ENCODE assay signal across 14 cellular contexts in genomic region chr1:89535537-89535936, GRCh38. TPM values are rescaled to one million over a fixed set of nuclear protein-coding genes. Genes with fewer than 3 reads are reported as not detected.
A peak's percentile ranks its signal among the peaks of the same experiment; 100 is the strongest.
DNase-seq lines count a peak whose midpoint lies in the region; ATAC-seq lines count a peak whose summit lies in the region.
"Had no signal": no experiment of that assay in that cellular context is flagged by ENCODE, and none has a peak within 500 bp of the region (broad histone marks: within the 10 kb centered on the region; RNA-seq: fewer than 3 reads in every experiment).

No MANE protein-coding gene starts in this region.

- no peaks in the 10 kb centered on the region for H3K27me3 Mint-ChIP-seq in activated CD4-positive, alpha-beta T cell treated with anti-CD3 and anti-CD28 coated beads for 36 hours
- no peaks in the 10 kb centered on the region for H3K27me3 Mint-ChIP-seq in activated T-cell treated with anti-CD3 and anti-CD28 coated beads, Interleukin-2, amount 50 U/mL, for 72 hours (ENCODE audit: low read depth)
- H3K27me3 Mint-ChIP-seq in activated T-cell treated with anti-CD3 and anti-CD28 coated beads, Interleukin-2, amount 50 U/mL, for 4 hours (ENCODE audit: low read depth), result no peaks in the 10 kb centered on the region
- no peaks in the 10 kb centered on the region for H3K27me3 Mint-ChIP-seq in activated T-helper 17 cell treated with anti-CD3 and anti-CD28 coated beads, Interleukin-2, amount 50 U/mL, for 72 hours

- peaks cover 7% of the 10 kb centered on the region for H3K9me3 Mint-ChIP-seq in activated CD4-positive, alpha-beta T cell treated with anti-CD3 and anti-CD28 coated beads for 36 hours (ENCODE audit: low read depth)
- peaks cover 4 to 5% of the 10 kb centered on the region in 2 donors for H3K9me3 Mint-ChIP-seq in activated T-cell treated with anti-CD3 and anti-CD28 coated beads, Interleukin-2, amount 50 U/mL, for 72 hours
- peaks cover 7% of the 10 kb centered on the region for H3K9me3 Mint-ChIP-seq in activated T-cell treated with anti-CD3 and anti-CD28 coated beads, Interleukin-2, amount 50 U/mL, for 4 hours
- H3K9me3 Mint-ChIP-seq in activated T-helper 17 cell treated with anti-CD3 and anti-CD28 coated beads, Interleukin-2, amount 50 U/mL, for 72 hours, result peaks cover 5% of the 10 kb centered on the region
- peaks cover 4% of the 10 kb centered on the region for H3K9me3 Mint-ChIP-seq in stimulated activated effector memory CD8-positive, alpha-beta T cell treated with anti-CD3 and anti-CD28 coated beads, Interleukin-12 subunit alpha, Interleukin-12 subunit beta, amount 100 ng/mL, for 72 hours
- H3K9me3 Mint-ChIP-seq: CD8-positive, alpha-beta T cell; H9 had no signal

- H3K27ac Mint-ChIP-seq in activated CD4-positive, alpha-beta T cell treated with anti-CD3 and anti-CD28 coated beads for 36 hours, result peak overlapping the region; percentile 75
- peak overlapping the region; percentile 100 for H3K27ac Mint-ChIP-seq in activated T-cell treated with anti-CD3 and anti-CD28 coated beads, Interleukin-2, amount 50 U/mL, for 72 hours
- peak overlapping the region; percentile 16 for H3K27ac Mint-ChIP-seq in activated T-helper 17 cell treated with anti-CD3 and anti-CD28 coated beads, Interleukin-2, amount 50 U/mL, for 72 hours
- H3K27ac Mint-ChIP-seq in stimulated activated effector memory CD8-positive, alpha-beta T cell treated with anti-CD3 and anti-CD28 coated beads, Interleukin-12 subunit alpha, Interleukin-12 subunit beta, amount 100 ng/mL, for 72 hours, result peak overlapping the region; percentile 90
- H3K27ac Mint-ChIP-seq: CD8-positive, alpha-beta T cell had no signal

- no peak for ATAC-seq in activated CD4-positive, alpha-beta T cell treated with anti-CD3 and anti-CD28 coated beads for 36 hours
- no peak for ATAC-seq in activated T-cell treated with anti-CD3 and anti-CD28 coated beads, Interleukin-2, amount 50 U/mL, for 72 hours (replicated peaks in 1 of 2)
- no peak for ATAC-seq in activated T-cell treated with anti-CD3 and anti-CD28 coated beads, Interleukin-2, amount 50 U/mL, for 4 hours
- ATAC-seq in activated T-helper 17 cell treated with anti-CD3 and anti-CD28 coated beads, Interleukin-2, amount 50 U/mL, for 72 hours (replicated peaks), result no peak
- ATAC-seq in stimulated activated effector memory CD8-positive, alpha-beta T cell treated with anti-CD3 and anti-CD28 coated beads, Interleukin-12 subunit alpha, Interleukin-12 subunit beta, amount 100 ng/mL, for 72 hours, result no peak
- no peak for ATAC-seq in GM21529 (IDR thresholded peaks at IDR 0.05; ENCODE audit: unreplicated experiment)
- ATAC-seq: A549; CD8-positive, alpha-beta T cell had no signal

- intact Hi-C loops in activated CD4-positive, alpha-beta T cell treated with anti-CD3 and anti-CD28 coated beads for 36 hours (cut with DNase I, micrococcal nuclease), result loop anchor here in 1 of 2 experiments (5.0 kb wide), 1 partner anchor 248 kb away; no protein-coding TSS in a partner anchor

- peaks cover 94% of the 10 kb centered on the region for H3K4me1 Mint-ChIP-seq in activated CD4-positive, alpha-beta T cell treated with anti-CD3 and anti-CD28 coated beads for 36 hours
- peaks cover 96% of the 10 kb centered on the region for H3K4me1 Mint-ChIP-seq in activated T-cell treated with anti-CD3 and anti-CD28 coated beads, Interleukin-2, amount 50 U/mL, for 72 hours (ENCODE audit: low read depth)
- H3K4me1 Mint-ChIP-seq in activated T-cell treated with anti-CD3 and anti-CD28 coated beads, Interleukin-2, amount 50 U/mL, for 4 hours (ENCODE audit: low read depth), result peaks cover 82% of the 10 kb centered on the region
- peaks cover 63% of the 10 kb centered on the region for H3K4me1 Mint-ChIP-seq in activated T-helper 17 cell treated with anti-CD3 and anti-CD28 coated beads, Interleukin-2, amount 50 U/mL, for 72 hours
- H3K4me1 Mint-ChIP-seq in stimulated activated effector memory CD8-positive, alpha-beta T cell treated with anti-CD3 and anti-CD28 coated beads, Interleukin-12 subunit alpha, Interleukin-12 subunit beta, amount 100 ng/mL, for 72 hours, result peaks cover 75% of the 10 kb centered on the region

- H3K36me3 Mint-ChIP-seq in activated CD4-positive, alpha-beta T cell treated with anti-CD3 and anti-CD28 coated beads for 36 hours (ENCODE audit: low read depth), result peaks cover 70% of the 10 kb centered on the region
- peaks cover 20 to 38% of the 10 kb centered on the region in 2 donors for H3K36me3 Mint-ChIP-seq in activated T-cell treated with anti-CD3 and anti-CD28 coated beads, Interleukin-2, amount 50 U/mL, for 72 hours (ENCODE audit: insufficient read depth in 2 of 2)
- H3K36me3 Mint-ChIP-seq in activated T-cell treated with anti-CD3 and anti-CD28 coated beads, Interleukin-2, amount 50 U/mL, for 4 hours (ENCODE audit: insufficient read depth), result peaks cover 66% of the 10 kb centered on the region
- peaks cover 60% of the 10 kb centered on the region for H3K36me3 Mint-ChIP-seq in activated T-helper 17 cell treated with anti-CD3 and anti-CD28 coated beads, Interleukin-2, amount 50 U/mL, for 72 hours (ENCODE audit: low read depth)
- peaks cover 57% of the 10 kb centered on the region for H3K36me3 Mint-ChIP-seq in stimulated activated effector memory CD8-positive, alpha-beta T cell treated with anti-CD3 and anti-CD28 coated beads, Interleukin-12 subunit alpha, Interleukin-12 subunit beta, amount 100 ng/mL, for 72 hours

- CTCF ChIA-PET in activated CD4-positive, alpha-beta T cell treated with anti-CD3 and anti-CD28 coated beads for 36 hours (lab: Charles Lee), result interaction anchor here (0.9 to 1.3 kb wide), 3 partner anchors 16 to 52 kb away, joined by 3 read pairs; no protein-coding TSS in a partner anchor

- H3K4me3 Mint-ChIP-seq in activated CD4-positive, alpha-beta T cell treated with anti-CD3 and anti-CD28 coated beads for 36 hours, result no peak overlapping the region
- peak overlapping the region in 1 of 2 donors; percentile 84 for H3K4me3 Mint-ChIP-seq in activated T-cell treated with anti-CD3 and anti-CD28 coated beads, Interleukin-2, amount 50 U/mL, for 72 hours
- H3K4me3 Mint-ChIP-seq in activated T-cell treated with anti-CD3 and anti-CD28 coated beads, Interleukin-2, amount 50 U/mL, for 4 hours, result no peak overlapping the region
- peak overlapping the region; percentile 56 for H3K4me3 Mint-ChIP-seq in activated T-helper 17 cell treated with anti-CD3 and anti-CD28 coated beads, Interleukin-2, amount 50 U/mL, for 72 hours
- peak overlapping the region; percentile 29 for H3K4me3 Mint-ChIP-seq in stimulated activated effector memory CD8-positive, alpha-beta T cell treated with anti-CD3 and anti-CD28 coated beads, Interleukin-12 subunit alpha, Interleukin-12 subunit beta, amount 100 ng/mL, for 72 hours
- H3K4me3 Mint-ChIP-seq: CD8-positive, alpha-beta T cell; H9 had no signal

- POLR2A ChIA-PET in activated CD4-positive, alpha-beta T cell treated with anti-CD3 and anti-CD28 coated beads for 36 hours (lab: Charles Lee), result interaction anchor here (1.7 kb wide), 1 partner anchor 11 kb away, joined by 5 read pairs; the partner anchor contains the start of gene LRRC8B

- DNase-seq in activated CD4-positive, alpha-beta T cell treated with anti-CD3 and anti-CD28 coated beads for 36 hours, result no peak
- DNase-seq in activated CD4-positive, alpha-beta T cell treated with anti-CD3 and anti-CD28 coated beads, Interleukin-2, amount 50 U/mL, for 4 hours, result no peak
- DNase-seq in activated T-cell treated with anti-CD3 and anti-CD28 coated beads, Interleukin-2, amount 50 U/mL, for 72 hours, result no peak
- DNase-seq in activated T-cell treated with anti-CD3 and anti-CD28 coated beads, Interleukin-2, amount 50 U/mL, for 4 hours, result no peak
- no peak for DNase-seq in stimulated activated effector memory CD8-positive, alpha-beta T cell treated with anti-CD3 and anti-CD28 coated beads, Interleukin-12 subunit alpha, Interleukin-12 subunit beta, amount 100 ng/mL, for 72 hours (ENCODE audit: low spot score in 2 of 2)
- DNase-seq: AML-193; Calu3; CD8-positive, alpha-beta T cell; DMS79 treated with DMSO at 0.1 percent for 48 hours; GF-D8; H9 had no signal

RNA-seq across cellular contexts. Expression of gene LRRC8B, which starts 10.9 kb away (rescaled TPM):
- total RNA-seq in activated CD4-positive, alpha-beta T cell treated with anti-CD3 and anti-CD28 coated beads for 36 hours, result 10 to 100 TPM; 38.9 to 41.5 TPM
- 10 to 100 TPM; 33.8 to 38.9 TPM for total RNA-seq in activated T-cell treated with anti-CD3 and anti-CD28 coated beads, Interleukin-2, amount 50 U/mL, for 72 hours
- total RNA-seq in activated T-cell treated with anti-CD3 and anti-CD28 coated beads, Interleukin-2, amount 50 U/mL, for 4 hours, result 10 to 100 TPM; 71.5 to 81.9 (median 73.0) TPM
- total RNA-seq in activated T-helper 17 cell treated with anti-CD3 and anti-CD28 coated beads, Interleukin-2, amount 50 U/mL, for 72 hours, result 10 to 100 TPM; 16.3 to 45.8 TPM

Comparison
In these comparisons a context has a peak if more than half of its experiments do, and no peak if none do; other contexts are left out.
1. H3K27ac Mint-ChIP-seq: peak in every context shown above with its lines; median percentile 100 in activated T-cell treated with anti-CD3 and anti-CD28 coated beads, Interleukin-2, amount 50 U/mL, for 72 hours; 90 in stimulated activated effector memory CD8-positive, alpha-beta T cell treated with anti-CD3 and anti-CD28 coated beads, Interleukin-12 subunit alpha, Interleukin-12 subunit beta, amount 100 ng/mL, for 72 hours; 75 in activated CD4-positive, alpha-beta T cell treated with anti-CD3 and anti-CD28 coated beads for 36 hours; 16 in activated T-helper 17 cell treated with anti-CD3 and anti-CD28 coated beads, Interleukin-2, amount 50 U/mL, for 72 hours.
2. H3K4me3 Mint-ChIP-seq: peak in activated T-helper 17 cell treated with anti-CD3 and anti-CD28 coated beads, Interleukin-2, amount 50 U/mL, for 72 hours (single experiment) and stimulated activated effector memory CD8-positive, alpha-beta T cell treated with anti-CD3 and anti-CD28 coated beads, Interleukin-12 subunit alpha, Interleukin-12 subunit beta, amount 100 ng/mL, for 72 hours (single experiment); none in activated CD4-positive, alpha-beta T cell treated with anti-CD3 and anti-CD28 coated beads for 36 hours (single experiment) and activated T-cell treated with anti-CD3 and anti-CD28 coated beads, Interleukin-2, amount 50 U/mL, for 4 hours (single experiment).